Comparison of ENCODE assay signal across 15 cellular contexts in genomic region chr1:64563958-64564565, GRCh38.
DNase-seq lines count a peak whose midpoint lies in the region; ATAC-seq and TF ChIP-seq lines count a peak whose summit lies in the region.
"Had no signal": no experiment of that assay in that cellular context is flagged by ENCODE, and none has a peak within 500 bp of the region (broad histone marks: within the 10 kb centered on the region; RNA-seq: fewer than 3 reads in every experiment).

No MANE protein-coding gene starts in this region.

- intact Hi-C loops in Caco-2 (cut with micrococcal nuclease; ENCODE audit: unreplicated experiment) (loop anchor here (1.0 to 10.0 kb wide), 3 partner anchors 27 to 91 kb away; no protein-coding TSS in a partner anchor), esophagus squamous epithelium (cut with DNase I) (no loop called here), adrenal gland (cut with DNase I) (no loop called here)

- H3K27ac Mint-ChIP-seq in Caco-2 (ENCODE audit: unreplicated experiment) (peak overlapping the region; percentile 70), endodermal cell (peak overlapping the region; percentile 68), nephron (peak overlapping the region; percentile 82 to 93 (median 92))
- H3K27ac Mint-ChIP-seq: CD14-positive monocyte; CD4-positive, alpha-beta memory T cell had no signal

- peaks cover 28% of the 10 kb centered on the region for H3K4me1 ChIP-seq in Caco-2
- H3K4me1 ChIP-seq in HEK293 (ENCODE audit: control insufficient read depth, insufficient read depth, low read length) = 0 out of 2 replicates have a peak, but pooled peaks cover 6% of the 10 kb centered on the region
- peaks cover 24% of the 10 kb centered on the region for H3K4me1 ChIP-seq in endodermal cell (ENCODE audit: control insufficient read depth, insufficient read depth, low read length)
- peaks cover 0 to 19% (median 0%) of the 10 kb centered on the region in 3 donors for H3K4me1 ChIP-seq in esophagus squamous epithelium
- H3K4me1 ChIP-seq in adrenal gland (replicated peaks in 1 of 2) = no peaks in the 10 kb centered on the region
- H3K4me1 ChIP-seq: BLaER1 had no signal

- H3K4me1 Mint-ChIP-seq in Caco-2 (ENCODE audit: low read depth, unreplicated experiment) (peaks cover 13% of the 10 kb centered on the region), endodermal cell (peaks cover 48% of the 10 kb centered on the region), nephron (peaks cover 42% of the 10 kb centered on the region)
- H3K4me1 Mint-ChIP-seq: CD14-positive monocyte; CD4-positive, alpha-beta memory T cell had no signal

- H3K4me3 Mint-ChIP-seq in Caco-2 (ENCODE audit: unreplicated experiment) = peak overlapping the region; percentile 52
- peak overlapping the region; percentile 21 for H3K4me3 Mint-ChIP-seq in endodermal cell
- no peak overlapping the region for H3K4me3 Mint-ChIP-seq in nephron
- H3K4me3 Mint-ChIP-seq: CD14-positive monocyte; CD4-positive, alpha-beta memory T cell had no signal

- TF ChIP-seq POLR2A in esophagus squamous epithelium (IDR thresholded peaks at IDR 0.05) (no peak), adrenal gland (IDR thresholded peaks at IDR 0.05) (no peak)

- 39 to 71% methylated on average over 3 to 5 of the region's 5 CpGs for WGBS in endodermal cell (ENCODE audit: insufficient coverage in 1 of 2, insufficient read length in 1 of 2), 2 experiments
- 66 to 90% methylated on average over 5 of the region's 5 CpGs for WGBS in esophagus squamous epithelium, 2 donors
- 79 to 94% (median 90%) methylated on average over 5 of the region's 5 CpGs for WGBS in adrenal gland, 4 donors

- H3K9me3 ChIP-seq in Caco-2 (no peaks in the 10 kb centered on the region), HEK293 (ENCODE audit: control insufficient read depth, insufficient read depth, low read depth, low read length) (no peaks in the 10 kb centered on the region), endodermal cell (ENCODE audit: control insufficient read depth, low read length) (peaks cover 22% of the 10 kb centered on the region), esophagus squamous epithelium (peaks cover 0 to 4% (median 0%) of the 10 kb centered on the region in 3 donors), adrenal gland (replicated peaks in 1 of 3) (peaks cover 0 to 6% (median 0%) of the 10 kb centered on the region in 3 donors)

- H3K36me3 ChIP-seq in Caco-2 (ENCODE audit: control insufficient read depth, insufficient read depth, low read length) (no peaks in the 10 kb centered on the region), HEK293 (ENCODE audit: control insufficient read depth in 2 of 2, insufficient read depth in 1 of 2, low read length in 2 of 2) (peaks cover 0 to 1% of the 10 kb centered on the region in 2 experiments; a peak in 1 of 3 replicates), endodermal cell (ENCODE audit: control insufficient read depth, insufficient read depth, low read length) (peaks cover 17% of the 10 kb centered on the region), esophagus squamous epithelium (peaks cover 0 to 7% (median 0%) of the 10 kb centered on the region in 3 donors), adrenal gland (replicated peaks in 1 of 2) (no peaks in the 10 kb centered on the region)

- H3K27me3 ChIP-seq in Caco-2 (replicated peaks; ENCODE audit: control insufficient read depth, insufficient read depth, low read length) (no peaks in the 10 kb centered on the region), endodermal cell (ENCODE audit: control insufficient read depth, insufficient read depth, low read length, poor library complexity, severe bottlenecking) (no peaks in the 10 kb centered on the region), esophagus squamous epithelium (no peaks in the 10 kb centered on the region), adrenal gland (no peaks in the 10 kb centered on the region)
- H3K27me3 ChIP-seq: BLaER1 had no signal

- H3K27ac ChIP-seq in HEK293 (ENCODE audit: extremely low read depth, low read depth, low read length) (no peak overlapping the region), endodermal cell (ENCODE audit: low read depth, low read length) (no peak overlapping the region), esophagus squamous epithelium (no peak overlapping the region), adrenal gland (no peak overlapping the region)
- H3K27ac ChIP-seq: BLaER1, GM23248 had no signal

- CTCF ChIA-PET in Caco-2 (lab: Charles Lee) (no interaction called here), HEK293 (lab: Yijun Ruan, JAX) (interaction anchor here (0.6 to 1.1 kb wide), 3 partner anchors 10 to 409 kb away, joined by 3 to 4 read pairs (median 3); no protein-coding TSS in a partner anchor)

- H3K27me3 Mint-ChIP-seq in Caco-2 (ENCODE audit: insufficient read depth, unreplicated experiment) = no peaks in the 10 kb centered on the region
- no peaks in the 10 kb centered on the region for H3K27me3 Mint-ChIP-seq in endodermal cell (ENCODE audit: insufficient read depth)
- H3K27me3 Mint-ChIP-seq in nephron (ENCODE audit: low read depth) = no peaks in the 10 kb centered on the region

- H3K4me3 ChIP-seq in Caco-2 (ENCODE audit: low read depth, low read length) = no peak overlapping the region
- H3K4me3 ChIP-seq in HEK293 (ENCODE audit: low read depth, low read length) = no peak overlapping the region
- peak overlapping the region; percentile 27 for H3K4me3 ChIP-seq in endodermal cell (ENCODE audit: low read length)
- no peak overlapping the region for H3K4me3 ChIP-seq in esophagus squamous epithelium
- no peak overlapping the region for H3K4me3 ChIP-seq in adrenal gland
- H3K4me3 ChIP-seq: BLaER1, GM23248 had no signal

- POLR2A ChIA-PET in Caco-2 (lab: Charles Lee) = no interaction called here
- POLR2A ChIA-PET in HEK293 (lab: Yijun Ruan, JAX) = no interaction called here

- TF ChIP-seq CTCF in Caco-2 (IDR thresholded peaks at IDR 0.05; ENCODE audit: insufficient read depth in 1 of 2, low read depth in 1 of 2, low read length in 1 of 2, severe bottlenecking in 1 of 2, unreplicated experiment in 1 of 2) (no peak), HEK293 (tag by site-specific recombination; IDR thresholded peaks at IDR 0.05) (no peak), endodermal cell (conservative IDR thresholded peaks at IDR 0.05) (no peak), nephron (IDR thresholded peaks at IDR 0.05; ENCODE audit: unreplicated experiment in 3 of 3) (no peak), esophagus squamous epithelium (IDR thresholded peaks at IDR 0.05) (no peak), adrenal gland (IDR thresholded peaks at IDR 0.05) (no peak)

- H3K36me3 Mint-ChIP-seq in Caco-2 (ENCODE audit: insufficient read depth, unreplicated experiment) (peaks cover 3% of the 10 kb centered on the region), endodermal cell (ENCODE audit: low read depth) (peaks cover 20% of the 10 kb centered on the region), nephron (ENCODE audit: low read depth) (peaks cover 53% of the 10 kb centered on the region)
- H3K36me3 Mint-ChIP-seq: CD14-positive monocyte; CD4-positive, alpha-beta memory T cell had no signal

- no TSS peak for BruUV-seq in Caco-2 (replicated peaks; lab: Mats Ljungman, UMichigan)

- no peak overlapping the region for H3K9ac ChIP-seq in endodermal cell (ENCODE audit: extremely low read depth, low read length, poor library complexity, severe bottlenecking)
- H3K9ac ChIP-seq: BLaER1, GM23248 had no signal

- DNase-seq in Caco-2 = peak; percentile 72 to 87
- no peak for DNase-seq in endodermal cell
- DNase-seq in activated effector memory CD4-positive, alpha-beta T cell treated with anti-CD3 and anti-CD28 coated beads, Interleukin-2, amount 50 U/mL, for 16 hours = no peak
- no peak for DNase-seq in esophagus squamous epithelium (lab: John Stamatoyannopoulos, UW)
- DNase-seq in adrenal gland = no peak
- DNase-seq: 8988T; Calu3; CD4-positive, alpha-beta memory T cell; GM23248 had no signal

- no peaks in the 10 kb centered on the region for H3K9me3 Mint-ChIP-seq in Caco-2 (ENCODE audit: unreplicated experiment)
- H3K9me3 Mint-ChIP-seq in endodermal cell = peaks cover 11% of the 10 kb centered on the region
- peaks cover 33% of the 10 kb centered on the region for H3K9me3 Mint-ChIP-seq in nephron

- no peak for ATAC-seq in HG03108 (IDR thresholded peaks at IDR 0.05; ENCODE audit: unreplicated experiment)
- ATAC-seq: HCT116 had no signal

TF ChIP-seq in HEK293, 187 proteins besides CTCF, POLR2A, EP300 and RAD21:
- TF ChIP-seq ZNF530 (tag by site-specific recombination; IDR thresholded peaks at IDR 0.05; ENCODE audit: low read depth) = 0 out of 2 replicates have a peak, but pooled peaks have one; percentile 42
- no peak for TF ChIP-seq ZNF37A (tag by site-specific recombination; IDR thresholded peaks at IDR 0.05)
TF ChIP-seq in HEK293: peak in this region for 1.

Comparison
In these comparisons a context has a peak if more than half of its experiments do, and no peak if none do; other contexts are left out.
1. DNase-seq: peak in Caco-2 (2 of 2); none in endodermal cell (single experiment), activated effector memory CD4-positive, alpha-beta T cell treated with anti-CD3 and anti-CD28 coated beads, Interleukin-2, amount 50 U/mL, for 16 hours (single experiment), esophagus squamous epithelium (single experiment) and adrenal gland (0 of 7).
2. H3K4me3 Mint-ChIP-seq: peak in Caco-2 (single experiment) and endodermal cell (single experiment); none in nephron (0 of 3).
3. Peak in every context shown above with its lines, with median percentiles within 50 percentile points of each other: H3K27ac Mint-ChIP-seq.